Comparison of ENCODE assay signal across 28 cellular contexts in the genomic region with DNA sequence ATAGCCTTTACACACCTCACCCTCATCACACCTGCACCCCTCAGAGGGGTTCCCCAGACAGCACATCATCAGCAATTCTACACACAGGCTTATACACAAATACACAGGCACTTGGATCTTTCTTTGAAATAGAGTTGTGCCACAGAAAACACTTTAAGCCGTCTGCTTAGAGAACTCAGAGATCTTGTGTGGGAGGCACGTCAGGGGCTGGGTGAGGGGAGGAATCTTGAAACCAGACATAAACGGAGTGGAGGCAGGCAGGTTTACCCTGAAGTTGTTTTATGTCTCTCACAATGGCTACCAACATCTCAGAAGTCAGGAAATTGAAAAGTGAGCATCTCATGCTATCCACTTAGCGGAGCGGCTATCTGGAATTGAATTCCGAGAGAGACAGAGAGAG.
"Had no signal": no experiment of that assay in that cellular context is flagged by ENCODE, and none has a peak within 500 bp of the region (broad histone marks: within the 10 kb centered on the region; RNA-seq: fewer than 3 reads in every experiment).

No MANE protein-coding gene starts in this region.

- H3K4me3 Mint-ChIP-seq: activated B cell treated with CpG ODN at 0.5 μM for 24 hours; activated CD4-positive, alpha-beta memory T cell treated with anti-CD3 and anti-CD28 coated beads for 36 hours; activated CD4-positive, alpha-beta T cell treated with anti-CD3 and anti-CD28 coated beads, Interleukin-2, amount 10 ng/mL, durations not matched to agents 24 days and 14 days; activated CD8-positive, alpha-beta T cell treated with anti-CD3 and anti-CD28 coated beads for 36 hours; activated naive CD4-positive, alpha-beta T cell treated with anti-CD3 and anti-CD28 coated beads, Interleukin-2, amount 10 ng/mL, durations not matched to agents 7 days and 5 days; activated naive CD4-positive, alpha-beta T cell treated with anti-CD3 and anti-CD28 coated beads, Interleukin-2, amount 50 U/mL, for 24 hours; activated naive CD8-positive, alpha-beta T cell; activated naive CD8-positive, alpha-beta T cell treated with anti-CD3 and anti-CD28 coated beads, Interleukin-2, amount 10 ng/mL, durations not matched to agents 7 days and 5 days; activated naive CD8-positive, alpha-beta T cell treated with anti-CD3 and anti-CD28 coated beads, Interleukin-2, amount 50 U/mL, for 24 hours; brain; T-helper 1 cell treated with Interleukin-12 subunit alpha and Interleukin-12 subunit beta and Interleukin-4 antibody, amounts not matched to agents 30 μg/mL and 1 μg/mL, for 36 hours; T-helper 2 cell treated with Interferon-gamma antibody and Interleukin-4, amounts not matched to agents 5 μg/mL and 100 μg/mL, for 36 hours had no signal

- DNase-seq: activated B cell treated with CpG ODN at 0.5 μM for 24 hours; activated CD4-positive, alpha-beta memory T cell treated with anti-CD3 and anti-CD28 coated beads for 36 hours; activated CD4-positive, alpha-beta T cell treated with anti-CD3 and anti-CD28 coated beads for 4 hours; activated CD4-positive, alpha-beta T cell treated with anti-CD3 and anti-CD28 coated beads, Interleukin-2, amount 10 ng/mL, durations not matched to agents 24 days and 14 days; activated CD4-positive, alpha-beta T cell treated with anti-CD3 and anti-CD28 coated beads, Interleukin-2, amount 50 U/mL, for 1 hour; activated CD4-positive, alpha-beta T cell treated with anti-CD3 and anti-CD28 coated beads, Interleukin-2, amount 50 U/mL, for 4 hours; activated CD4-positive, CD25-positive, alpha-beta regulatory T cell treated with anti-CD3 and anti-CD28 coated beads, Interleukin-2, amount 50 U/mL, for 72 hours; activated CD8-positive, alpha-beta memory T cell treated with anti-CD3 and anti-CD28 coated beads, Interleukin-2, amount 50 U/mL, for 4 hours; activated CD8-positive, alpha-beta T cell treated with anti-CD3 and anti-CD28 coated beads for 36 hours; activated effector memory CD4-positive, alpha-beta T cell treated with Interleukin-2 at 50 U/mL for 16 hours; activated gamma-delta T cell; activated naive CD4-positive, alpha-beta T cell treated with anti-CD3 and anti-CD28 coated beads, Interleukin-2, amount 10 ng/mL, durations not matched to agents 7 days and 5 days; activated naive CD4-positive, alpha-beta T cell treated with Interleukin-2 at 50 U/mL for 16 hours; activated naive CD8-positive, alpha-beta T cell treated with anti-CD3 and anti-CD28 coated beads, Interleukin-2, amount 10 ng/mL, durations not matched to agents 7 days and 5 days; activated naive CD8-positive, alpha-beta T cell treated with anti-CD3 and anti-CD28 coated beads, Interleukin-2, amount 50 U/mL, for 24 hours; activated T-cell treated with anti-CD3 and anti-CD28 coated beads for 4 hours; activated T-cell treated with anti-CD3 and anti-CD28 coated beads, Interleukin-2, amount 50 U/mL, for 1 hour; activated T-cell treated with anti-CD3 and anti-CD28 coated beads, Interleukin-2, amount 50 U/mL, for 48 hours; central memory CD4-positive, alpha-beta T cell; T-helper 1 cell; T-helper 2 cell; T-helper 9 cell had no signal

- H3K36me3 Mint-ChIP-seq: activated CD4-positive, alpha-beta memory T cell treated with anti-CD3 and anti-CD28 coated beads for 36 hours; activated naive CD4-positive, alpha-beta T cell treated with anti-CD3 and anti-CD28 coated beads, Interleukin-2, amount 10 ng/mL, durations not matched to agents 7 days and 5 days; activated naive CD4-positive, alpha-beta T cell treated with anti-CD3 and anti-CD28 coated beads, Interleukin-2, amount 50 U/mL, for 24 hours; activated naive CD8-positive, alpha-beta T cell; activated naive CD8-positive, alpha-beta T cell treated with anti-CD3 and anti-CD28 coated beads, Interleukin-2, amount 10 ng/mL, durations not matched to agents 7 days and 5 days; brain had no signal

- H3K9me3 Mint-ChIP-seq: activated B cell treated with CpG ODN at 0.5 μM for 24 hours; activated CD4-positive, alpha-beta memory T cell treated with anti-CD3 and anti-CD28 coated beads for 36 hours; activated CD4-positive, alpha-beta T cell treated with anti-CD3 and anti-CD28 coated beads, Interleukin-2, amount 10 ng/mL, durations not matched to agents 24 days and 14 days; activated CD8-positive, alpha-beta T cell treated with anti-CD3 and anti-CD28 coated beads for 36 hours; activated naive CD4-positive, alpha-beta T cell treated with anti-CD3 and anti-CD28 coated beads, Interleukin-2, amount 10 ng/mL, durations not matched to agents 7 days and 5 days; activated naive CD4-positive, alpha-beta T cell treated with anti-CD3 and anti-CD28 coated beads, Interleukin-2, amount 50 U/mL, for 24 hours; activated naive CD8-positive, alpha-beta T cell treated with anti-CD3 and anti-CD28 coated beads, Interleukin-2, amount 10 ng/mL, durations not matched to agents 7 days and 5 days; activated naive CD8-positive, alpha-beta T cell treated with anti-CD3 and anti-CD28 coated beads, Interleukin-2, amount 50 U/mL, for 24 hours; activated T-helper 2 cell treated with anti-CD3 and anti-CD28 coated beads, Interferon-gamma antibody, Interleukin-2, Interleukin-4, amounts not matched to agents 10 μg/mL and 5 μg/mL and 100 μg/mL, durations not matched to agents 14 hours and 24 hours and 36 hours; T-helper 1 cell treated with Interleukin-12 subunit alpha and Interleukin-12 subunit beta and Interleukin-4 antibody, amounts not matched to agents 30 μg/mL and 1 μg/mL, for 36 hours; T-helper 2 cell treated with Interferon-gamma antibody and Interleukin-4, amounts not matched to agents 5 μg/mL and 100 μg/mL, for 36 hours had no signal

- H3K4me1 Mint-ChIP-seq: activated B cell treated with CpG ODN at 0.5 μM for 24 hours; activated CD4-positive, alpha-beta T cell treated with anti-CD3 and anti-CD28 coated beads, Interleukin-2, amount 10 ng/mL, durations not matched to agents 24 days and 14 days; activated naive CD4-positive, alpha-beta T cell treated with anti-CD3 and anti-CD28 coated beads, Interleukin-2, amount 10 ng/mL, durations not matched to agents 7 days and 5 days; activated naive CD4-positive, alpha-beta T cell treated with anti-CD3 and anti-CD28 coated beads, Interleukin-2, amount 50 U/mL, for 24 hours; activated naive CD8-positive, alpha-beta T cell treated with anti-CD3 and anti-CD28 coated beads, Interleukin-2, amount 10 ng/mL, durations not matched to agents 7 days and 5 days; activated naive CD8-positive, alpha-beta T cell treated with anti-CD3 and anti-CD28 coated beads, Interleukin-2, amount 50 U/mL, for 24 hours; brain had no signal

- ATAC-seq: activated CD8-positive, alpha-beta T cell treated with anti-CD3 and anti-CD28 coated beads for 36 hours; activated naive CD8-positive, alpha-beta T cell treated with anti-CD3 and anti-CD28 coated beads, Interleukin-2, amount 50 U/mL, for 24 hours had no signal

- H3K27ac Mint-ChIP-seq: activated B cell treated with CpG ODN at 0.5 μM for 24 hours; activated CD4-positive, alpha-beta memory T cell treated with anti-CD3 and anti-CD28 coated beads for 36 hours; activated CD4-positive, alpha-beta T cell treated with anti-CD3 and anti-CD28 coated beads, Interleukin-2, amount 10 ng/mL, durations not matched to agents 24 days and 14 days; activated CD8-positive, alpha-beta T cell treated with anti-CD3 and anti-CD28 coated beads for 36 hours; activated naive CD4-positive, alpha-beta T cell treated with anti-CD3 and anti-CD28 coated beads, Interleukin-2, amount 10 ng/mL, durations not matched to agents 7 days and 5 days; activated naive CD4-positive, alpha-beta T cell treated with anti-CD3 and anti-CD28 coated beads, Interleukin-2, amount 50 U/mL, for 24 hours; activated naive CD8-positive, alpha-beta T cell; activated naive CD8-positive, alpha-beta T cell treated with anti-CD3 and anti-CD28 coated beads, Interleukin-2, amount 10 ng/mL, durations not matched to agents 7 days and 5 days; activated naive CD8-positive, alpha-beta T cell treated with anti-CD3 and anti-CD28 coated beads, Interleukin-2, amount 50 U/mL, for 24 hours; activated T-helper 2 cell treated with anti-CD3 and anti-CD28 coated beads, Interferon-gamma antibody, Interleukin-2, Interleukin-4, amounts not matched to agents 10 μg/mL and 5 μg/mL and 100 μg/mL, durations not matched to agents 14 hours and 24 hours and 36 hours; brain; T-helper 1 cell treated with Interleukin-12 subunit alpha and Interleukin-12 subunit beta and Interleukin-4 antibody, amounts not matched to agents 30 μg/mL and 1 μg/mL, for 36 hours; T-helper 2 cell treated with Interferon-gamma antibody and Interleukin-4, amounts not matched to agents 5 μg/mL and 100 μg/mL, for 36 hours had no signal
